9 cellular contexts compared by ENCODE assay signal in genomic region chr3:128076783-128077624, GRCh38. TPM values are rescaled to one million over a fixed set of nuclear protein-coding genes. Genes with fewer than 3 reads are reported as not detected.
DNase-seq lines count a peak whose midpoint lies in the region; ATAC-seq, FAIRE-seq and TF ChIP-seq lines count a peak whose summit lies in the region.
"Had no signal": no experiment of that assay in that cellular context is flagged by ENCODE, and none has a peak within 500 bp of the region (broad histone marks: within the 10 kb centered on the region; RNA-seq: fewer than 3 reads in every experiment).

No MANE protein-coding gene starts in this region.

- H2AFZ ChIP-seq in OCI-LY7 (ENCODE audit: low read length), result no peak overlapping the region

- CTCF ChIA-PET in OCI-LY7 (lab: Charles Lee; ENCODE audit: unreplicated experiment), result no interaction called here

- H3K79me2 ChIP-seq in OCI-LY7 (ENCODE audit: insufficient read depth, low read depth, low read length), result no peaks in the 10 kb centered on the region

- H3K27ac ChIP-seq in upper lobe of right lung, result peak overlapping the region; percentile 36
- H3K27ac ChIP-seq in OCI-LY7 (ENCODE audit: low read depth, low read length, poor library complexity, severe bottlenecking), result no peak overlapping the region

- H3K27me3 Mint-ChIP-seq in naive B cell, result no peaks in the 10 kb centered on the region

- no TSS peak for BruUV-seq in OCI-LY7 (replicated peaks; lab: Mats Ljungman, UMichigan)

- TF ChIP-seq POLR2A in GM12891 (IDR thresholded peaks at IDR 0.05; ENCODE audit: low read depth, low read length), result no peak

- POLR2A ChIA-PET in OCI-LY7 (lab: Charles Lee), result no interaction called here

- no peaks in the 10 kb centered on the region for H3K9me3 Mint-ChIP-seq in naive B cell

- FAIRE-seq in GM12891 (lab: Jason Lieb, UNC), result peak; percentile 62
- FAIRE-seq: endometrium had no signal

- peaks cover 11 to 27% (median 12%) of the 10 kb centered on the region in 3 donors for H3K4me1 Mint-ChIP-seq in naive B cell

- H3K36me3 ChIP-seq in upper lobe of right lung, result peaks cover 11% of the 10 kb centered on the region
- H3K36me3 ChIP-seq in OCI-LY7 (ENCODE audit: insufficient read depth, low read length), result peaks cover 92% of the 10 kb centered on the region

- DNase-seq in GM12891 (ENCODE audit: insufficient read length, low spot score), result no peak
- DNase-seq in UCSD-AML1 (lab: John Stamatoyannopoulos, UW; ENCODE audit: unreplicated experiment), result peak; percentile 29
- no peak for DNase-seq in epithelial cell of esophagus (ENCODE audit: low read depth)
- DNase-seq in naive B cell, result peak; percentile 61
- DNase-seq in upper lobe of right lung, result peak; percentile 74
- no peak for DNase-seq in OCI-LY7 (ENCODE audit: low spot score)

- H3K9me3 ChIP-seq in upper lobe of right lung (no peaks in the 10 kb centered on the region), OCI-LY7 (ENCODE audit: low read length) (no peaks in the 10 kb centered on the region)

- ATAC-seq in naive B cell (ENCODE audit: low read depth in 2 of 2), result peak; percentile 61 to 62
- ATAC-seq in upper lobe of right lung, result peak; percentile 14
- no peak for ATAC-seq in HG02870 (IDR thresholded peaks at IDR 0.05; ENCODE audit: unreplicated experiment)
- no peak for ATAC-seq in HG03565 (IDR thresholded peaks at IDR 0.05; ENCODE audit: unreplicated experiment)

- H3K27ac Mint-ChIP-seq in naive B cell, result peak overlapping the region; percentile 42 to 93 (median 63)

- no peak for TF ChIP-seq CTCF in epithelial cell of esophagus (IDR thresholded peaks at IDR 0.05; ENCODE audit: insufficient read depth, low read depth, low read length, missing control alignments)
- TF ChIP-seq CTCF in upper lobe of right lung (IDR thresholded peaks at IDR 0.05), result no peak
- no peak for TF ChIP-seq CTCF in OCI-LY7 (conservative IDR thresholded peaks at IDR 0.05; ENCODE audit: low read length)

- peak overlapping the region; percentile 79 to 91 (median 83) for H3K4me3 Mint-ChIP-seq in naive B cell

- no peaks in the 10 kb centered on the region for H4K20me1 ChIP-seq in OCI-LY7 (ENCODE audit: insufficient read depth, low read length)

- H3K36me3 Mint-ChIP-seq in naive B cell, result peaks cover 0 to 15% of the 10 kb centered on the region in 2 donors

- no peaks in the 10 kb centered on the region for H3K9me2 ChIP-seq in OCI-LY7 (ENCODE audit: insufficient read depth, low read length)

- intact Hi-C loops in upper lobe of right lung (cut with DNase I), result no loop called here
- intact Hi-C loops in OCI-LY7 (cut with micrococcal nuclease; ENCODE audit: unreplicated experiment), result no loop called here

- peak overlapping the region; percentile 46 for H3K4me3 ChIP-seq in epithelial cell of esophagus (ENCODE audit: low read length)
- H3K4me3 ChIP-seq in upper lobe of right lung, result peak overlapping the region; percentile 51
- H3K4me3 ChIP-seq in OCI-LY7 (ENCODE audit: low read depth, low read length, poor library complexity, severe bottlenecking), result no peak overlapping the region

- H3K4me1 ChIP-seq in upper lobe of right lung (peaks cover 26% of the 10 kb centered on the region), OCI-LY7 (ENCODE audit: insufficient read depth, low read length, poor library complexity, severe bottlenecking) (no peaks in the 10 kb centered on the region)

- no peak overlapping the region for H3K4me2 ChIP-seq in OCI-LY7 (ENCODE audit: low read length)

- H3K27me3 ChIP-seq in upper lobe of right lung, result no peaks in the 10 kb centered on the region

TF ChIP-seq in GM12891, 5 proteins besides CTCF, POLR2A, EP300 and RAD21:
- TF ChIP-seq POLR2AphosphoS5 (IDR thresholded peaks at IDR 0.05; ENCODE audit: low read depth, low read length) (no peak), POU2F2 (IDR thresholded peaks at IDR 0.05; ENCODE audit: low read depth, low read length) (no peak), PAX5 (IDR thresholded peaks at IDR 0.05; ENCODE audit: insufficient read depth, low read length, severe bottlenecking) (no peak), TAF1 (IDR thresholded peaks at IDR 0.05; ENCODE audit: low read depth, low read length) (no peak), SPI1 (IDR thresholded peaks at IDR 0.05; ENCODE audit: low read depth, low read length) (no peak)

RNA-seq across cellular contexts. Expression of gene SEC61A1, which starts 24.8 kb away (rescaled TPM):
- 78.0 TPM for polyA plus RNA-seq in GM12891 (2012; ENCODE audit: low read depth, missing spikeins)
- polyA plus RNA-seq in naive B cell (ENCODE audit: low read depth in 6 of 6), result 100 to 1,000 TPM in 1 of 6 donors, 10 to 100 TPM in 5; 72.7 to 128 (median 79.2) TPM
- total RNA-seq in upper lobe of right lung, result 183 TPM
- total RNA-seq in OCI-LY7 (2014; rRNA removed; shearing (Covaris generic)), result 72.9 and 85.2 TPM in 2 replicates
- 118 and 133 TPM in 2 replicates for total RNA-seq in OCI-LY7 (2022)

RNA-seq across cellular contexts. Expression of gene RUVBL1, which starts 46.6 kb away (rescaled TPM):
- 72.8 TPM for polyA plus RNA-seq in GM12891 (2012; ENCODE audit: low read depth, missing spikeins)
- polyA plus RNA-seq in naive B cell (ENCODE audit: low read depth in 6 of 6), result 10 to 100 TPM; 24.4 to 60.7 (median 51.2) TPM
- 17.0 TPM for total RNA-seq in upper lobe of right lung
- 103 and 116 TPM in 2 replicates for total RNA-seq in OCI-LY7 (2014; rRNA removed; shearing (Covaris generic))
- total RNA-seq in OCI-LY7 (2022), result 91.4 and 95.0 TPM in 2 replicates

Comparison
In these comparisons a context has a peak if more than half of its experiments do, and no peak if none do; other contexts are left out.
1. DNase-seq: peak in UCSD-AML1 (single experiment), naive B cell (single experiment) and upper lobe of right lung (single experiment); none in GM12891 (single experiment), epithelial cell of esophagus (single experiment) and OCI-LY7 (single experiment).
2. ATAC-seq: peak in naive B cell (2 of 2) and upper lobe of right lung (single experiment); none in HG02870 (single experiment) and HG03565 (single experiment).